Comparison of ENCODE assay signal across 18 cellular contexts in genomic region chr10:98376485-98376884, GRCh38. TPM values are rescaled to one million over a fixed set of nuclear protein-coding genes. Genes with fewer than 3 reads are reported as not detected.
DNase-seq lines count a peak whose midpoint lies in the region; ATAC-seq and TF ChIP-seq lines count a peak whose summit lies in the region.
"Had no signal": no experiment of that assay in that cellular context is flagged by ENCODE, and none has a peak within 500 bp of the region (broad histone marks: within the 10 kb centered on the region; RNA-seq: fewer than 3 reads in every experiment).

No MANE protein-coding gene starts in this region.

- ATAC-seq in HG03045 (IDR thresholded peaks at IDR 0.05; ENCODE audit: unreplicated experiment): no peak
- ATAC-seq in stimulated activated naive CD8-positive, alpha-beta T cell treated with anti-CD3 and anti-CD28 coated beads, Interleukin-15, Interleukin-2, amounts not matched to agents 100 U/mL and 50 U/mL, for 24 hours: no peak
- ATAC-seq in HG03175 (IDR thresholded peaks at IDR 0.05; ENCODE audit: unreplicated experiment): no peak
- ATAC-seq: activated CD4-positive, CD25-positive, alpha-beta regulatory T cell treated with anti-CD3 and anti-CD28 coated beads, Interleukin-2, amount 50 U/mL, for 24 hours; activated CD8-positive, alpha-beta memory T cell treated with anti-CD3 and anti-CD28 coated beads, Interleukin-2, amount 10 ng/mL, durations not matched to agents 7 days and 5 days; left lobe of liver had no signal

- H3K27ac ChIP-seq in AG04450 (ENCODE audit: low read depth, low read length): peak overlapping the region; percentile 84

- DNase-seq in AG04450 (ENCODE audit: low read depth, low spot score): peak; percentile 46
- no peak for DNase-seq in HEK293T (ENCODE audit: extremely low spot score)
- DNase-seq in NCI-H69 (lab: John Stamatoyannopoulos, UW): peak; percentile 3
- DNase-seq in fibroblast of villous mesenchyme (ENCODE audit: low read depth): peak; percentile 57
- DNase-seq in G401 (ENCODE audit: low spot score): no peak
- DNase-seq in stimulated activated naive CD8-positive, alpha-beta T cell treated with anti-CD3 and anti-CD28 coated beads, Interleukin-15, Interleukin-2, amounts not matched to agents 100 U/mL and 50 U/mL, for 24 hours: no peak
- DNase-seq: activated CD8-positive, alpha-beta memory T cell treated with anti-CD3 and anti-CD28 coated beads, Interleukin-2, amount 10 ng/mL, durations not matched to agents 7 days and 5 days; activated naive CD4-positive, alpha-beta T cell; AML-193; hippocampal formation; KG1; NCI-H1694 treated with DMSO at 0.1 percent for 48 hours; SHP77 treated with DMSO at 0.1 percent for 48 hours; T-helper 2 cell had no signal

- H3K27me3 ChIP-seq in AG04450 (ENCODE audit: control insufficient read depth, insufficient read depth, low read length): no peaks in the 10 kb centered on the region

- TF ChIP-seq CTCF in AG04450 (IDR thresholded peaks at IDR 0.05; ENCODE audit: low read depth, low read length) (no peak), fibroblast of villous mesenchyme (IDR thresholded peaks at IDR 0.05; ENCODE audit: insufficient read depth, low read depth, low read length) (no peak)

- POLR2A ChIA-PET in AG04450 (lab: Yijun Ruan, JAX) (interaction anchor here (1.2 to 1.4 kb wide), 3 partner anchors 27 to 53 kb away, joined by 4 to 5 read pairs (median 4); no protein-coding TSS in a partner anchor), HEK293T (lab: Yijun Ruan, JAX) (no interaction called here)

- CTCF ChIA-PET in AG04450 (lab: Charles Lee): interaction anchor here (1.8 kb wide), 1 partner anchor 67 kb away, joined by 6 read pairs; no protein-coding TSS in a partner anchor
- CTCF ChIA-PET in HEK293T (lab: Yijun Ruan, JAX): no interaction called here

- in situ Hi-C loops in G401 (cut with HindIII; ENCODE audit: low sequenced_read_pairs): no loop called here

- peaks cover 5% of the 10 kb centered on the region; the same call in 1 of the 2 replicates for H3K9me3 ChIP-seq in AG04450 (ENCODE audit: control insufficient read depth, insufficient read depth, low read length)

- H3K4me3 ChIP-seq in AG04450 (ENCODE audit: low read depth, low read length) (no peak overlapping the region), fibroblast of villous mesenchyme (ENCODE audit: low read depth, low read length) (no peak overlapping the region)

TF ChIP-seq in HEK293T, 16 proteins besides CTCF, POLR2A, EP300 and RAD21:
- TF ChIP-seq, protein P1, sequence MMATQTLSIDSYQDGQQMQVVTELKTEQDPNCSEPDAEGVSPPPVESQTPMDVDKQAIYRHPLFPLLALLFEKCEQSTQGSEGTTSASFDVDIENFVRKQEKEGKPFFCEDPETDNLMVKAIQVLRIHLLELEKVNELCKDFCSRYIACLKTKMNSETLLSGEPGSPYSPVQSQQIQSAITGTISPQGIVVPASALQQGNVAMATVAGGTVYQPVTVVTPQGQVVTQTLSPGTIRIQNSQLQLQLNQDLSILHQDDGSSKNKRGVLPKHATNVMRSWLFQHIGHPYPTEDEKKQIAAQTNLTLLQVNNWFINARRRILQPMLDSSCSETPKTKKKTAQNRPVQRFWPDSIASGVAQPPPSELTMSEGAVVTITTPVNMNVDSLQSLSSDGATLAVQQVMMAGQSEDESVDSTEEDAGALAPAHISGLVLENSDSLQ (IDR thresholded peaks at IDR 0.05): peak; percentile 76
- TF ChIP-seq TARDBP (IDR thresholded peaks at IDR 0.05): no peak

RNA-seq across cellular contexts. Expression of gene PYROXD2, which starts 38.5 kb away (rescaled TPM):
- polyA plus RNA-seq in AG04450 (2011; rRNA removed): 20.3 and 25.6 TPM in 2 replicates
- polyA minus RNA-seq in AG04450 (2011; rRNA and poly(A)+ RNA removed): 18.5 and 25.2 TPM in 2 replicates
- 9.0 and 10.8 TPM in 2 replicates for total RNA-seq in fibroblast of villous mesenchyme
- total RNA-seq in G401 (2014; rRNA removed; shearing (Covaris generic)): not detected in 2 replicates

Comparison
In these comparisons a context has a peak if more than half of its experiments do, and no peak if none do; other contexts are left out.
1. DNase-seq: peak in AG04450 (single experiment), NCI-H69 (single experiment) and fibroblast of villous mesenchyme (single experiment); none in HEK293T (single experiment), G401 (single experiment) and stimulated activated naive CD8-positive, alpha-beta T cell treated with anti-CD3 and anti-CD28 coated beads, Interleukin-15, Interleukin-2, amounts not matched to agents 100 U/mL and 50 U/mL, for 24 hours (single experiment).
2. RNA of gene PYROXD2, which starts 38.5 kb away (total RNA-seq): 9.0 to 10.8 TPM in fibroblast of villous mesenchyme; not detected in G401; every median in the first group is over 10 times any median in the second.